In the genomic region with DNA sequence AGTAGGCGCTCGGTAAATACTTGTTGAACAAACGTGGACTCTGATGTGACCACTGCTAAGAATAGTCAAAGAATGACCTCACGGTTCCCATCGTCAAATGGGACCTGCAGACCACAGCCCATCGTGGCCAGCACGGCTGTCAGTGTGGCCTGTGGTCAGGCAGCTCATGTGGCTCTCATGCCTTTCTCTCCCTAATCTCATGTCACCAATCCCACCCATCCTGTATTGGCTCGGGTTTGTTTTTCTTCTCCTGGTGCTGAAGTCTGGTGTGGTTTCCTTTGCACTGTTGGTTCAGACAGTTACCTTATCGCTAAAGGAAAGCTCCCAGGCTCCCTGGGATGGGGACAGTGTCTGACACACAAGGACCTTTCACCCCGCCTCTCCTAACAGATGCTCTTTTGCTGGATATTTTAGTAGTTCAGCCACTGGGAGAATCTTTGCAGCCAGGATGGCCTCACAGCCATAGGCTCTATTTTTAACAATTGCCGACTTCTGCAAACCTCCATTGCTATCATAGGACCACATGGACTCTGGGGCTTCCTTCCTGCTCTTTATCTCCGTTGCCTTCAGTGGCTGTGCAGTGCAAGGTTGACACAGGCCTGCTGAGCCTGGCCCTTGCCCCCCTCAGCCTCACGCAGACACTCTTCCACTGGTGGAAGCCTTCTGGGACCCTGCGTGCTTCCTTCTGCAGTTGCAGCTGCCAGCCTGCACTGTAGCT, we compare ENCODE assay signal across 17 cellular contexts.
DNase-seq lines count a peak whose midpoint lies in the region; TF ChIP-seq lines count a peak whose summit lies in the region.
"Had no signal": no experiment of that assay in that cellular context is flagged by ENCODE, and none has a peak within 500 bp of the region (broad histone marks: within the 10 kb centered on the region; RNA-seq: fewer than 3 reads in every experiment).

No MANE protein-coding gene starts in this region.

- peaks cover 0 to 39% (median 9%) of the 10 kb centered on the region in 6 donors for H3K4me1 ChIP-seq in spleen
- H3K4me1 ChIP-seq: Peyer's patch, suprapubic skin had no signal

- WGBS in spleen, 5 donors: 21 to 37% (median 26%) methylated on average over 14 of the region's 14 CpGs

- peak overlapping the region in 1 of 5 donors; percentile 41 for H3K4me3 Mint-ChIP-seq in immature natural killer cell
- H3K4me3 Mint-ChIP-seq: activated CD8-positive, alpha-beta T cell treated with anti-CD3 and anti-CD28 coated beads for 36 hours; brain; CD8-positive, alpha-beta T cell; endodermal cell; neural crest cell had no signal

- no peaks in the 10 kb centered on the region for H3K9me3 Mint-ChIP-seq in immature natural killer cell
- H3K9me3 Mint-ChIP-seq: activated CD8-positive, alpha-beta T cell treated with anti-CD3 and anti-CD28 coated beads for 36 hours; CD8-positive, alpha-beta T cell; endodermal cell; neural crest cell had no signal

- no peak overlapping the region for H3K4me3 ChIP-seq in choroid plexus epithelial cell (ENCODE audit: low read depth, low read length)
- H3K4me3 ChIP-seq in spleen: no peak overlapping the region
- H3K4me3 ChIP-seq: Peyer's patch, suprapubic skin had no signal

- TF ChIP-seq CTCF in choroid plexus epithelial cell (conservative IDR thresholded peaks at IDR 0.05; ENCODE audit: low read depth, low read length) (no peak), spleen (IDR thresholded peaks at IDR 0.05 in 8 of 11, conservative IDR thresholded peaks at IDR 0.05 in 3 of 11) (peak in 1 of 11 experiments; percentile 19)

- intact Hi-C loops in spleen (cut with DNase I; ENCODE audit: low total_unique reads) (no loop called here), posterior vena cava (cut with DNase I) (no loop called here)

- no peak for TF ChIP-seq POLR2A in spleen (IDR thresholded peaks at IDR 0.05)

- H3K9me3 ChIP-seq in spleen: no peaks in the 10 kb centered on the region
- H3K9me3 ChIP-seq: Peyer's patch, suprapubic skin had no signal

- H3K36me3 ChIP-seq in spleen: no peaks in the 10 kb centered on the region
- H3K36me3 ChIP-seq: Peyer's patch, suprapubic skin had no signal

- H3K27me3 ChIP-seq in spleen (replicated peaks in 1 of 7): peaks cover 0 to 32% (median 0%) of the 10 kb centered on the region in 7 donors
- H3K27me3 ChIP-seq: Peyer's patch, suprapubic skin had no signal

- peaks cover 3 to 18% (median 8%) of the 10 kb centered on the region in 3 donors for H3K27me3 Mint-ChIP-seq in immature natural killer cell (ENCODE audit: low read depth in 3 of 3)
- H3K27me3 Mint-ChIP-seq: brain had no signal

- peaks cover 17 to 31% of the 10 kb centered on the region in 2 donors for H3K4me1 Mint-ChIP-seq in immature natural killer cell

- no peaks in the 10 kb centered on the region for H3K36me3 Mint-ChIP-seq in immature natural killer cell
- H3K36me3 Mint-ChIP-seq: CD8-positive, alpha-beta T cell had no signal

- H3K27ac ChIP-seq in spleen: peak overlapping the region; percentile 10 to 80 (median 74)
- H3K27ac ChIP-seq: Peyer's patch, suprapubic skin had no signal

- peak; percentile 36 to 45 for DNase-seq in NOMO-1 (lab: John Stamatoyannopoulos, UW; ENCODE audit: unreplicated experiment in 2 of 2)
- DNase-seq in choroid plexus epithelial cell (ENCODE audit: low read depth): peak; percentile 2
- DNase-seq in immature natural killer cell: peak; percentile 10 to 35 (median 28)
- DNase-seq in spleen: peak; percentile 84
- DNase-seq in EL: no peak
- no peak for DNase-seq in posterior vena cava (ENCODE audit: low spot score)
- DNase-seq in NCI-H82 treated with DMSO at 0.1 percent for 48 hours (lab: John Stamatoyannopoulos, UW; ENCODE audit: unreplicated experiment): no peak
- no peak for DNase-seq in NCI-H446 treated with DMSO at 0.1 percent for 48 hours (lab: John Stamatoyannopoulos, UW)
- DNase-seq: activated CD8-positive, alpha-beta T cell treated with anti-CD3 and anti-CD28 coated beads for 36 hours; CD8-positive, alpha-beta T cell; endodermal cell; NCI-H1092 treated with DMSO at 0.1 percent for 48 hours; NCI-H2227 treated with DMSO at 0.1 percent for 48 hours had no signal

- H3K27ac Mint-ChIP-seq in immature natural killer cell: peak overlapping the region in 2 of 6 donors; percentile 1 to 62
- H3K27ac Mint-ChIP-seq: activated CD8-positive, alpha-beta T cell treated with anti-CD3 and anti-CD28 coated beads for 36 hours; CD8-positive, alpha-beta T cell; endodermal cell had no signal

Comparison
In these comparisons a context has a peak if more than half of its experiments do, and no peak if none do; other contexts are left out.
1. DNase-seq: peak in NOMO-1 (2 of 2), choroid plexus epithelial cell (single experiment), immature natural killer cell (3 of 3) and spleen (single experiment); none in EL (single experiment), posterior vena cava (single experiment), NCI-H82 treated with DMSO at 0.1 percent for 48 hours (single experiment) and NCI-H446 treated with DMSO at 0.1 percent for 48 hours (single experiment).